In the genomic region with DNA sequence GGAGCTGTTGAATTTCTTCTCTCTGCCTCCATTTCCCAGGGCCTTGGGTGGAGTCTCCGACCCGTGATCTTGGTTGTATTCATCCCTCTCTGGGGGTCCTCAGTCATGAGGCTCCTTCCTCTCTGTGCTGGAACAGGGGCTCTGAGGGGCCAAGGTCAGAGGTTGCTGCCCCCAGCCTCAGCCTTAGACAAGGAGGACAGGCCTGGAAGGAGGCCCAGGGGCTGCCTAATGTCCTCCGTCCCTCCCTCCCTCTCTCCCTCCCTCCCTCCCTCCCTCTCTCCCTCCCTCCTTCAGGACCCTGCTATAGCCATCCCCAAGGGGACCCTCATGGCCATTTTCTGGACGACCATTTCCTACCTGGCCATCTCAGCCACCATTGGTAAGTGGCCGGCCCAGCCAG, we compare ENCODE assay signal across 24 cellular contexts. TPM values are rescaled to one million over a fixed set of nuclear protein-coding genes. Genes with fewer than 3 reads are reported as not detected.
DNase-seq lines count a peak whose midpoint lies in the region; ATAC-seq, FAIRE-seq and TF ChIP-seq lines count a peak whose summit lies in the region.
"Had no signal": no experiment of that assay in that cellular context is flagged by ENCODE, and none has a peak within 500 bp of the region (broad histone marks: within the 10 kb centered on the region; RNA-seq: fewer than 3 reads in every experiment).

No MANE protein-coding gene starts in this region.

- H3K9me3 ChIP-seq in H1 (ENCODE audit: insufficient read depth in 2 of 2, low read depth in 1 of 2, low read length in 1 of 2) (no peaks in the 10 kb centered on the region), osteoblast (ENCODE audit: low read depth, low read length) (no peaks in the 10 kb centered on the region)
- H3K9me3 ChIP-seq: A549; BLaER1 treated with 17β-estradiol and CSF1 and Interleukin-3, amounts not matched to agents 10 nM and 100 nM; Caco-2 had no signal

- no peak overlapping the region for H3K4ac ChIP-seq in H1 (replicated peaks; ENCODE audit: insufficient read length, low read depth, low read length)

- peaks cover 0 to 2% of the 10 kb centered on the region in 2 experiments for H4K20me1 ChIP-seq in H1 (replicated peaks in 1 of 2; ENCODE audit: control insufficient read depth in 1 of 2, insufficient read depth in 2 of 2, low read length in 2 of 2)
- no peaks in the 10 kb centered on the region for H4K20me1 ChIP-seq in osteoblast (ENCODE audit: insufficient read depth, low read length)
- H4K20me1 ChIP-seq: BLaER1 treated with 17β-estradiol and CSF1 and Interleukin-3, amounts not matched to agents 10 nM and 100 nM had no signal

- no peak for TF ChIP-seq RAD21 in H1 (IDR thresholded peaks at IDR 0.05 in 1 of 2, conservative IDR thresholded peaks at IDR 0.05 in 1 of 2; ENCODE audit: low read depth in 2 of 2, low read length in 2 of 2)

- no peak overlapping the region for H3K4me3 ChIP-seq in H1 (ENCODE audit: extremely low read depth in 1 of 4, insufficient read depth in 2 of 4, low read depth in 3 of 4, low read length in 4 of 4)
- no peak overlapping the region for H3K4me3 ChIP-seq in osteoblast (ENCODE audit: insufficient read depth, low read length)
- H3K4me3 ChIP-seq: A549; BLaER1 treated with 17β-estradiol and CSF1 and Interleukin-3, amounts not matched to agents 10 nM and 100 nM had no signal

- no peak overlapping the region for H4K91ac ChIP-seq in H1 (replicated peaks; ENCODE audit: insufficient read length, low read length)

- H2AK5ac ChIP-seq in H1 (ENCODE audit: low read depth, low read length): no peak overlapping the region

- no peak for ATAC-seq in Right ventricle myocardium inferior
- no peak for ATAC-seq in left cardiac atrium
- no peak for ATAC-seq in activated T-helper 17 cell treated with anti-CD3 and anti-CD28 coated beads, Interleukin-2, amount 50 U/mL, for 72 hours (replicated peaks)
- ATAC-seq in GM21515 (IDR thresholded peaks at IDR 0.05; ENCODE audit: unreplicated experiment): no peak
- ATAC-seq: A549; CD8-positive, alpha-beta T cell had no signal

- intact Hi-C loops in Right ventricle myocardium inferior (cut with DNase I) (no loop called here), left cardiac atrium (cut with DNase I) (no loop called here)

- H3K9ac ChIP-seq in H1 (replicated peaks in 1 of 4; ENCODE audit: extremely low read depth in 1 of 4, low read depth in 3 of 4, low read length in 3 of 4): no peak overlapping the region
- H3K9ac ChIP-seq: BLaER1 treated with 17β-estradiol and CSF1 and Interleukin-3, amounts not matched to agents 10 nM and 100 nM had no signal

- WGBS in H1 (ENCODE audit: extremely low coverage in 1 of 2, insufficient coverage in 1 of 2, insufficient read length in 1 of 2, insufficient replicate concordance in 2 of 2, low coverage in 1 of 2, low lambda C conversion rate in 2 of 2, missing lambda C conversion rate in 1 of 2), 2 experiments: 84% methylated on average over 3 of the region's 5 CpGs; no CpG with 5 or more reads in 1 of the 2 experiments

- no peak overlapping the region for H3K56ac ChIP-seq in H1 (replicated peaks; ENCODE audit: insufficient read length, low read depth, low read length)

- H2BK15ac ChIP-seq in H1 (ENCODE audit: low read length): no peak overlapping the region

- H2BK12ac ChIP-seq in H1 (ENCODE audit: low read depth, low read length): 0 out of 2 replicates have a peak overlapping the region, but pooled peaks have one; percentile 39

- H3K23ac ChIP-seq in H1 (ENCODE audit: insufficient read length): no peak overlapping the region

- no peak overlapping the region for H3K14ac ChIP-seq in H1 (ENCODE audit: insufficient read length)

- H3K36me3 Mint-ChIP-seq in activated T-helper 17 cell treated with anti-CD3 and anti-CD28 coated beads, Interleukin-2, amount 50 U/mL, for 72 hours (ENCODE audit: low read depth): no peaks in the 10 kb centered on the region
- H3K36me3 Mint-ChIP-seq: CD8-positive, alpha-beta T cell had no signal

- no peak overlapping the region for H3K18ac ChIP-seq in H1 (ENCODE audit: extremely low read depth, low read length)

- H3K4me2 ChIP-seq in H1 (ENCODE audit: insufficient read depth in 1 of 2, low read depth in 2 of 2, low read length in 2 of 2): no peak overlapping the region
- no peak overlapping the region for H3K4me2 ChIP-seq in osteoblast (ENCODE audit: insufficient read depth, low read length)
- H3K4me2 ChIP-seq: A549; BLaER1 treated with 17β-estradiol and CSF1 and Interleukin-3, amounts not matched to agents 10 nM and 100 nM had no signal

- H4K8ac ChIP-seq in H1 (ENCODE audit: extremely low read depth, insufficient read depth, low read length): no peak overlapping the region

- peak; percentile 35 for DNase-seq in Right ventricle myocardium inferior (ENCODE audit: missing footprints)
- no peak for DNase-seq in left cardiac atrium
- DNase-seq in H1 (ENCODE audit: low read depth in 1 of 2, low spot score in 2 of 2): no peak
- peak; percentile 54 for DNase-seq in osteoblast (ENCODE audit: insufficient read length, low spot score, missing footprints)
- DNase-seq: AML-193; Caco-2; Calu3; CD4-positive, alpha-beta T cell; CD8-positive, alpha-beta T cell; DMS79 treated with DMSO at 0.1 percent for 48 hours; GF-D8 had no signal

- H2BK20ac ChIP-seq in H1 (ENCODE audit: low read length): no peak overlapping the region

- no peak overlapping the region for H3K27ac Mint-ChIP-seq in activated T-helper 17 cell treated with anti-CD3 and anti-CD28 coated beads, Interleukin-2, amount 50 U/mL, for 72 hours
- H3K27ac Mint-ChIP-seq: B cell; CD4-positive, alpha-beta T cell; CD8-positive, alpha-beta T cell had no signal

- no peak overlapping the region for H4K5ac ChIP-seq in H1 (ENCODE audit: insufficient read length, low read depth, low read length)

- no peaks in the 10 kb centered on the region for H3K27me3 Mint-ChIP-seq in activated T-helper 17 cell treated with anti-CD3 and anti-CD28 coated beads, Interleukin-2, amount 50 U/mL, for 72 hours
- H3K27me3 Mint-ChIP-seq: B cell; CD4-positive, alpha-beta T cell had no signal

- H2BK120ac ChIP-seq in H1 (replicated peaks; ENCODE audit: low read depth, low read length): no peak overlapping the region

- TF ChIP-seq EP300 in H1 (IDR thresholded peaks at IDR 0.05; ENCODE audit: borderline replicate concordance in 1 of 2, low read depth in 2 of 2, low read length in 2 of 2): no peak

- H2BK5ac ChIP-seq in H1 (ENCODE audit: low read depth, low read length): no peak overlapping the region

- no peak overlapping the region for H3K4me3 Mint-ChIP-seq in activated T-helper 17 cell treated with anti-CD3 and anti-CD28 coated beads, Interleukin-2, amount 50 U/mL, for 72 hours
- H3K4me3 Mint-ChIP-seq: B cell; CD4-positive, alpha-beta T cell; CD8-positive, alpha-beta T cell had no signal

- POLR2A ChIA-PET in H1 (lab: Charles Lee; ENCODE audit: partially characterized antibody): no interaction called here

- no peaks in the 10 kb centered on the region for H3K9me3 Mint-ChIP-seq in activated T-helper 17 cell treated with anti-CD3 and anti-CD28 coated beads, Interleukin-2, amount 50 U/mL, for 72 hours
- H3K9me3 Mint-ChIP-seq: CD4-positive, alpha-beta T cell; CD8-positive, alpha-beta T cell had no signal

- no peak overlapping the region for H3K27ac ChIP-seq in H1 (ENCODE audit: low read depth, low read length)
- H3K27ac ChIP-seq in osteoblast (ENCODE audit: low read depth, low read length): no peak overlapping the region
- H3K27ac ChIP-seq: 22Rv1; A549; BLaER1 treated with 17β-estradiol and CSF1 and Interleukin-3, amounts not matched to agents 10 nM and 100 nM; C4-2B had no signal

- TF ChIP-seq CTCF in H1 (IDR thresholded peaks at IDR 0.05; ENCODE audit: control extremely low read depth in 1 of 3, insufficient read depth in 1 of 3, low read depth in 1 of 3, low read length in 3 of 3): no peak
- no peak for TF ChIP-seq CTCF in osteoblast (IDR thresholded peaks at IDR 0.05; ENCODE audit: extremely low read depth, low read depth, low read length)

- H3K23me2 ChIP-seq in H1 (ENCODE audit: low read depth, low read length): no peaks in the 10 kb centered on the region

- H3K27me3 ChIP-seq in H1 (replicated peaks in 1 of 4; ENCODE audit: control insufficient read depth in 3 of 4, extremely low read depth in 1 of 4, insufficient read depth in 3 of 4, low read length in 3 of 4) (no peaks in the 10 kb centered on the region), osteoblast (ENCODE audit: insufficient read depth, low read length) (no peaks in the 10 kb centered on the region)
- H3K27me3 ChIP-seq: BLaER1 treated with 17β-estradiol and CSF1 and Interleukin-3, amounts not matched to agents 10 nM and 100 nM had no signal

- TF ChIP-seq POLR2A in H1 (IDR thresholded peaks at IDR 0.05; ENCODE audit: control extremely low read depth in 1 of 2, low read depth in 2 of 2, low read length in 2 of 2): no peak

- no peaks in the 10 kb centered on the region for H3K79me1 ChIP-seq in H1 (ENCODE audit: low read depth, low read length)

- H3K4me1 Mint-ChIP-seq in activated T-helper 17 cell treated with anti-CD3 and anti-CD28 coated beads, Interleukin-2, amount 50 U/mL, for 72 hours: no peaks in the 10 kb centered on the region

- FAIRE-seq in H1 (lab: Jason Lieb, UNC): no peak
- FAIRE-seq: A549, D721Med, G401.6, GM12891, GM18507 had no signal

- H3K36me3 ChIP-seq in H1 (ENCODE audit: control insufficient read depth in 2 of 4, insufficient read depth in 4 of 4, low read length in 3 of 4) (no peaks in the 10 kb centered on the region), osteoblast (ENCODE audit: insufficient read depth, low read length) (no peaks in the 10 kb centered on the region)
- H3K36me3 ChIP-seq: BLaER1 treated with 17β-estradiol and CSF1 and Interleukin-3, amounts not matched to agents 10 nM and 100 nM had no signal

- H3K79me2 ChIP-seq in H1 (ENCODE audit: control insufficient read depth in 1 of 2, insufficient read depth in 2 of 2, low read length in 2 of 2) (no peaks in the 10 kb centered on the region), osteoblast (ENCODE audit: insufficient read depth, low read length) (no peaks in the 10 kb centered on the region)

- H2AFZ ChIP-seq in H1 (ENCODE audit: low read length) (no peak overlapping the region), osteoblast (ENCODE audit: low read length) (no peak overlapping the region)

- H3K4me1 ChIP-seq in H1 (replicated peaks in 1 of 4; ENCODE audit: control insufficient read depth in 3 of 4, insufficient read depth in 4 of 4, low read length in 3 of 4): no peaks in the 10 kb centered on the region
- H3K4me1 ChIP-seq in osteoblast (ENCODE audit: insufficient read depth, low read length): no peaks in the 10 kb centered on the region
- H3K4me1 ChIP-seq: A549, Caco-2 had no signal

- CTCF ChIA-PET in H1 (lab: Charles Lee; ENCODE audit: partially characterized antibody): interaction anchor here (1.1 kb wide), 1 partner anchor 276 kb away, joined by 4 read pairs; no protein-coding TSS in a partner anchor

RNA-seq across cellular contexts. Expression of a gene that starts 12.8 kb away (rescaled TPM):
- total RNA-seq in Right ventricle myocardium inferior (not detected), left cardiac atrium (not detected), osteoblast (not detected in 2 replicates)
- total RNA-seq in H1 (2021; fragmentation: NEBNext Ultra II Directional; extraction: Animal tissue kit (Norgen Biotek cat#: 25700)): not detected in 2 replicates
- 0.03 TPM in 1 of 2 replicates, not detected in the other for polyA plus RNA-seq in H1 (2011; rRNA removed)
- polyA plus RNA-seq in H1 (2011; cell fraction: cytosol; rRNA removed): 0.04 TPM
- polyA plus RNA-seq in H1 (2011; cell fraction: nucleus; rRNA removed): 0.04 TPM
- polyA plus RNA-seq in H1 (2012, experiment 1 of 2): not detected in 4 replicates
- polyA plus RNA-seq in H1 (2012, experiment 2 of 2): not detected
- 0.02 TPM for polyA plus RNA-seq in H1 (2013, experiment 1 of 2)
- polyA plus RNA-seq in H1 (2013, experiment 2 of 2): 0.02 TPM
- 0.06 and 0.07 TPM in 2 replicates for polyA minus RNA-seq in H1 (2011; rRNA and poly(A)+ RNA removed)
- polyA minus RNA-seq in H1 (2011; cell fraction: cytosol; rRNA and poly(A)+ RNA removed): 1.1 TPM
- polyA minus RNA-seq in H1 (2011; cell fraction: nucleus; rRNA and poly(A)+ RNA removed): 0.40 TPM
- total RNA-seq in activated T-helper 17 cell treated with anti-CD3 and anti-CD28 coated beads, Interleukin-2, amount 50 U/mL, for 72 hours: not detected
- total RNA-seq: A172; Calu3; CD4-positive, alpha-beta T cell; CD8-positive, alpha-beta T cell had no signal
- polyA plus RNA-seq: BJ had no signal

RNA-seq across cellular contexts. Expression of a gene that starts 54.2 kb away (rescaled TPM):
- total RNA-seq in Right ventricle myocardium inferior: 114 TPM
- total RNA-seq in left cardiac atrium: 100 to 1,000 TPM; 105 to 113 TPM
- 34.7 and 35.6 TPM in 2 replicates for total RNA-seq in H1 (2021; fragmentation: NEBNext Ultra II Directional; extraction: Animal tissue kit (Norgen Biotek cat#: 25700))
- polyA plus RNA-seq in H1 (2011; rRNA removed): 17.5 and 23.3 TPM in 2 replicates
- 19.8 TPM for polyA plus RNA-seq in H1 (2011; cell fraction: cytosol; rRNA removed)
- 30.6 TPM for polyA plus RNA-seq in H1 (2011; cell fraction: nucleus; rRNA removed)
- polyA plus RNA-seq in H1 (2012, experiment 1 of 2): 20.0 to 28.0 TPM (median 25.9 TPM) in 4 replicates
- 11.5 TPM for polyA plus RNA-seq in H1 (2012, experiment 2 of 2)
- 17.6 TPM for polyA plus RNA-seq in H1 (2013, experiment 1 of 2)
- 17.8 TPM for polyA plus RNA-seq in H1 (2013, experiment 2 of 2)
- polyA minus RNA-seq in H1 (2011; rRNA and poly(A)+ RNA removed): 35.3 and 36.1 TPM in 2 replicates
- polyA minus RNA-seq in H1 (2011; cell fraction: cytosol; rRNA and poly(A)+ RNA removed): 47.9 TPM
- polyA minus RNA-seq in H1 (2011; cell fraction: nucleus; rRNA and poly(A)+ RNA removed): 32.3 TPM
- 190 and 209 TPM in 2 replicates for total RNA-seq in osteoblast
- 100 to 1,000 TPM; 162 to 186 TPM for total RNA-seq in activated T-helper 17 cell treated with anti-CD3 and anti-CD28 coated beads, Interleukin-2, amount 50 U/mL, for 72 hours

Comparison
In these comparisons a context has a peak if more than half of its experiments do, and no peak if none do; other contexts are left out.
1. DNase-seq: peak in Right ventricle myocardium inferior (single experiment) and osteoblast (single experiment); none in left cardiac atrium (single experiment) and H1 (0 of 2).